ENCODE assay signal across 1 cellular context in the genomic region with DNA sequence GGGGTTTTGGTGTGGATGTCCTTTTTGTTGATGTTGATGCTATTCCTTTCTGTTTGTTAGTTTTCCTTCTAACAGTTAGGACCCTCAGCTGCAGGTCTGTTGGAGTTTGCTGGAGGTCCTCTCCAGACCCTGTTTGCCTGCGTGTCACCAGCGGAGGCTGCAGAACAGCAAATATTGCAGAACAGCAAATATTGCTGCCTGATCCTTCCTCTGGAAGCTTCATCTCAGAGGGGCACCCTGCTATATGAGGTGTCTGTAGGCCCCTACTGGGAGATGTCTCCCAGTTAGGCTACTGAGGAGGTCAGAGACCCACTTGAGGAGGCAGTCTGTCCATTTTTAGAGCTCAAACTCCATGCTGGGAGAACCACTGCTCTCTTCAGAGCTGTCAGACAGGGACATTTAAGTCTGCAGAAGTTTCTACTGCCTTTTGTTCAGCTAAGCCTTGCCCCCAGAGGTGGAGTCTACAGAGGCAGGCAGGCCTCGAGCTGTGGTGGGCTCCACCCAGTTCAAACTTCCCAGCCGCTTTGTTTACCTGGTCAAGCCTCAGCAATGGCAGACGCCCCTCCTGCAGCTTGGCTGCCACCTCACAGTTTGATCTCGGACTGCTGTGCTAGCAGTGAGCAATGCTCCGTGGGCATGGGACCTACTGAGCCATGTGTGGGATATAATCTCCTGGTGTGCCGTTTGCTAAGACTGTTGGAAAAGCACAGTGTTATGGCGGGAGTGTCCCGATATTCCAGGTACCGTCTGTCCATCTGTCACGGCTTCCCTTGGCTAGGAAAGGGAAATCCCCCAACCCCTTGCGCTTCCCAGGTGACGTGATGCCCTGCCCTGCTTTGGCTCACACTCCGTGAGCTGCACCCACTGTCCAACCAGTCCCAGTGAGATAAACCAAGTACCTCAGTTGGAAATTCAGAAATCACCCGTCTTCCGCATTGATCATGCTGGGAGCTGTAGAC.
A peak's percentile ranks its signal among the peaks of the same experiment; 100 is the strongest.
TF ChIP-seq lines count a peak whose summit lies in the region.
"Not testable (repeated sequence)": the region's sequence is repeated elsewhere in the genome, so short reads cannot be mapped to it uniquely, and the experiment has no call there.

No MANE protein-coding gene starts in this region.

TF ChIP-seq in HepG2, 621 proteins besides CTCF, POLR2A, EP300 and RAD21 (continued from another document):
- not testable (repeated sequence) for TF ChIP-seq HNF1A (IDR thresholded peaks at IDR 0.05; ENCODE audit: low read depth)
- TF ChIP-seq HNF1A (CRISPR knock-in tag; IDR thresholded peaks at IDR 0.05; ENCODE audit: borderline replicate concordance) (peak; percentile 64; the same call in 1 of the 2 replicates), KAT7 (CRISPR knock-in tag; IDR thresholded peaks at IDR 0.05; ENCODE audit: borderline replicate concordance) (peak; percentile 42; the same call in 1 of the 2 replicates), SETDB1 (CRISPR knock-in tag; IDR thresholded peaks at IDR 0.05; ENCODE audit: borderline replicate concordance) (0 out of 2 replicates have a peak, but pooled peaks have one; percentile 47)
